In the genomic region with DNA sequence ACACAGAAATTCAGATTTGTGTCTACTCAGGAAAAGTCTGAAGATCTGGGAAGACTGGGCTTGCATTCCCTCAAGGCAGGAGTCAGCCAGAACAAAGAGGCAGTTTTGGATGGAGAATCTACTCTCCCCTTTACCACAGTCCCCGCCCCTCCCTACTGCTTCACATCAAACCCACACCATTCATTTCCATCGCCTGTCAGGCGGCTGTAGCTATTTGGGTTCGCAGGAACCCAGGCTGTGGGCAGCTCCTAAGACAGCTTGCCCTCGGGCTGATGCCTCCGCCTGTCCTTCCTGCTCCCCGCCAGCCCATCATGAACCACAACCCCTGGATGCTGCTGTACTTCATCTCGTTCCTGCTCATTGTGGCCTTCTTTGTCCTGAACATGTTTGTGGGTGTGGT, we compare ENCODE assay signal across 26 cellular contexts. TPM values are rescaled to one million over a fixed set of nuclear protein-coding genes. Genes with fewer than 3 reads are reported as not detected.
"Had no signal": no experiment of that assay in that cellular context is flagged by ENCODE, and none has a peak within 500 bp of the region (broad histone marks: within the 10 kb centered on the region; RNA-seq: fewer than 3 reads in every experiment).

No MANE protein-coding gene starts in this region.

- H3K27me3 ChIP-seq: hepatocyte, right atrium auricular region, upper lobe of left lung, uterus had no signal

- H3K27ac Mint-ChIP-seq: effector memory CD8-positive, alpha-beta T cell; memory B cell; natural killer cell; progenitor cell of endocrine pancreas; stimulated activated effector memory CD8-positive, alpha-beta T cell treated with anti-CD3 and anti-CD28 coated beads, Interleukin-12 subunit alpha, Interleukin-12 subunit beta, amount 100 ng/mL, for 72 hours; stimulated activated naive CD8-positive, alpha-beta T cell treated with anti-CD3 and anti-CD28 coated beads, Interleukin-15, Interleukin-2, amounts not matched to agents 100 ng/mL and 50 ng/mL, for 24 hours had no signal

- H3K36me3 ChIP-seq: gastrocnemius medialis, heart left ventricle, right atrium auricular region, sigmoid colon, thoracic aorta, tibial nerve, upper lobe of left lung, uterus had no signal

- H3K27ac ChIP-seq: gastrocnemius medialis, heart left ventricle, hepatocyte, parathyroid adenoma, right atrium auricular region, sigmoid colon, thoracic aorta, tibial nerve, upper lobe of left lung, uterus had no signal

- H3K9me3 ChIP-seq: gastrocnemius medialis, heart left ventricle, right atrium auricular region, sigmoid colon, thoracic aorta, tibial nerve, upper lobe of left lung, uterus had no signal

- H3K4me3 Mint-ChIP-seq: effector memory CD8-positive, alpha-beta T cell; memory B cell; natural killer cell; neural crest cell; stimulated activated effector memory CD8-positive, alpha-beta T cell treated with anti-CD3 and anti-CD28 coated beads, Interleukin-12 subunit alpha, Interleukin-12 subunit beta, amount 100 ng/mL, for 72 hours; stimulated activated naive CD8-positive, alpha-beta T cell treated with anti-CD3 and anti-CD28 coated beads, Interleukin-15, Interleukin-2, amounts not matched to agents 100 ng/mL and 50 ng/mL, for 24 hours had no signal

- H3K4me1 ChIP-seq: parathyroid adenoma had no signal

- H3K4me1 Mint-ChIP-seq: natural killer cell; stimulated activated effector memory CD8-positive, alpha-beta T cell treated with anti-CD3 and anti-CD28 coated beads, Interleukin-12 subunit alpha, Interleukin-12 subunit beta, amount 100 ng/mL, for 72 hours had no signal

- H3K9ac ChIP-seq: parathyroid adenoma had no signal

- H3K9me3 Mint-ChIP-seq: effector memory CD8-positive, alpha-beta T cell; memory B cell; natural killer cell; neural crest cell; stimulated activated effector memory CD8-positive, alpha-beta T cell treated with anti-CD3 and anti-CD28 coated beads, Interleukin-12 subunit alpha, Interleukin-12 subunit beta, amount 100 ng/mL, for 72 hours; stimulated activated naive CD8-positive, alpha-beta T cell treated with anti-CD3 and anti-CD28 coated beads, Interleukin-15, Interleukin-2, amounts not matched to agents 100 ng/mL and 50 ng/mL, for 24 hours had no signal

- H3K4me3 ChIP-seq: gastrocnemius medialis, heart left ventricle, hepatocyte, lung, right atrium auricular region, sigmoid colon, thoracic aorta, tibial nerve, upper lobe of left lung, uterus had no signal

- H3K4me2 ChIP-seq: hepatocyte had no signal

- H3K36me3 Mint-ChIP-seq: natural killer cell; stimulated activated effector memory CD8-positive, alpha-beta T cell treated with anti-CD3 and anti-CD28 coated beads, Interleukin-12 subunit alpha, Interleukin-12 subunit beta, amount 100 ng/mL, for 72 hours had no signal

- FAIRE-seq: endometrium, kidney had no signal

- H2AFZ ChIP-seq: hepatocyte, parathyroid adenoma had no signal

- ATAC-seq: effector memory CD8-positive, alpha-beta T cell; gastrocnemius medialis; heart left ventricle; left lobe of liver; natural killer cell; stimulated activated effector memory CD8-positive, alpha-beta T cell treated with anti-CD3 and anti-CD28 coated beads, Interleukin-12 subunit alpha, Interleukin-12 subunit beta, amount 100 ng/mL, for 72 hours had no signal

- DNase-seq: cortex of kidney; effector memory CD8-positive, alpha-beta T cell; gastrocnemius medialis; heart left ventricle; kidney; natural killer cell; sigmoid colon; stimulated activated CD4-positive, alpha-beta T cell treated with anti-CD3 and anti-CD28 coated beads, Interleukin-2, amount 100 ng/mL, for 24 hours; stimulated activated CD4-positive, alpha-beta T cell treated with anti-CD3 and anti-CD28 coated beads, Interleukin-4, amount 100 ng/mL, for 24 hours; upper lobe of left lung; uterus had no signal

RNA-seq across cellular contexts. Expression of a gene that starts 27.2 kb away (rescaled TPM):
- total RNA-seq: neural crest cell had no signal

RNA-seq across cellular contexts. Expression of a gene that starts 47.0 kb away (rescaled TPM):
- total RNA-seq: dermis microvascular lymphatic vessel endothelial cell, glomerular endothelial cell, natural killer cell had no signal
